20 cellular contexts compared by ENCODE assay signal in genomic region chr4:161538941-161539340, GRCh38.
"Had no signal": no experiment of that assay in that cellular context is flagged by ENCODE, and none has a peak within 500 bp of the region (broad histone marks: within the 10 kb centered on the region; RNA-seq: fewer than 3 reads in every experiment).

No MANE protein-coding gene starts in this region.

- FAIRE-seq: RCC 7860 had no signal

- H3K27me3 ChIP-seq: SJSA1 had no signal

- H3K36me3 ChIP-seq: SJSA1 had no signal

- H3K4me3 ChIP-seq: SJSA1, SK-N-MC had no signal

- H3K27ac ChIP-seq: SJSA1, SK-N-MC had no signal

- DNase-seq: KBM-7, MV-4-11, NCI-H1092, NCI-H1105 treated with DMSO at 0.1 percent for 48 hours, NCI-H1417 treated with DMSO at 0.1 percent for 48 hours, NCI-H146, NCI-H1694 treated with DMSO at 0.1 percent for 48 hours, NCI-H1930, NCI-H2081, NCI-H2107, NCI-H2227 treated with DMSO at 0.1 percent for 48 hours, NCI-H524, NCI-H526 treated with DMSO at 0.1 percent for 48 hours, NCI-H748 treated with DMSO at 0.1 percent for 48 hours, Right ventricle myocardium superior, RPMI8226, SIG-M5 had no signal
